In genomic region chr12:80714846-80715245, GRCh38 we compare ENCODE assay signal across 25 cellular contexts. TPM values are rescaled to one million over a fixed set of nuclear protein-coding genes. Genes with fewer than 3 reads are reported as not detected.
"Had no signal": no experiment of that assay in that cellular context is flagged by ENCODE, and none has a peak within 500 bp of the region (broad histone marks: within the 10 kb centered on the region; RNA-seq: fewer than 3 reads in every experiment).

No MANE protein-coding gene starts in this region.

- H3K27me3 ChIP-seq: brain microvascular endothelial cell, right lobe of liver had no signal

- H3K4me1 ChIP-seq: left lung, prostate gland, right lobe of liver, thyroid gland had no signal

- H3K9me3 ChIP-seq: left lung, mucosa of descending colon, prostate gland, right lobe of liver, thyroid gland had no signal

- H3K4me3 ChIP-seq: left lung, mucosa of descending colon, prostate gland had no signal

- H3K4me1 Mint-ChIP-seq: activated naive CD8-positive, alpha-beta T cell treated with anti-CD3 and anti-CD28 coated beads for 36 hours; natural killer cell had no signal

- H3K9me3 Mint-ChIP-seq: activated naive CD8-positive, alpha-beta T cell treated with anti-CD3 and anti-CD28 coated beads for 36 hours; stimulated activated memory B cell treated with anti-CD40 and anti-IgM and Interleukin-4, amounts not matched to agents 10 μg/mL and 1 μg/mL and 100 μg/mL, for 72 hours had no signal

- H3K4me3 Mint-ChIP-seq: activated CD4-positive, alpha-beta T cell treated with anti-CD3 and anti-CD28 coated beads, Interleukin-2, amount 10 ng/mL, durations not matched to agents 24 days and 14 days; activated naive CD8-positive, alpha-beta T cell treated with anti-CD3 and anti-CD28 coated beads for 36 hours; activated T-cell treated with anti-CD3 and anti-CD28 coated beads, Interleukin-2, amount 50 U/mL, for 72 hours; natural killer cell; stimulated activated memory B cell treated with anti-CD40 and anti-IgM and Interleukin-4, amounts not matched to agents 10 μg/mL and 1 μg/mL and 100 μg/mL, for 72 hours had no signal

- DNase-seq: activated CD4-positive, alpha-beta T cell treated with anti-CD3 and anti-CD28 coated beads, Interleukin-2, amount 10 ng/mL, durations not matched to agents 24 days and 14 days; activated CD4-positive, CD25-positive, alpha-beta regulatory T cell; activated CD8-positive, alpha-beta memory T cell treated with anti-CD3 and anti-CD28 coated beads, Interleukin-2, amount 50 U/mL, for 48 hours; activated gamma-delta T cell treated with Interleukin-2 at 50 U/mL for 16 hours; activated naive CD8-positive, alpha-beta T cell treated with anti-CD3 and anti-CD28 coated beads for 36 hours; activated T-cell treated with anti-CD3 and anti-CD28 coated beads, Interleukin-2, amount 50 U/mL, for 72 hours; amygdala; brain microvascular endothelial cell; cerebellar nuclear complex; effector CD8-positive, alpha-beta T cell; foreskin melanocyte; head of caudate nucleus; left lung; mucosa of descending colon; natural killer cell; occipital lobe; right lobe of liver; stimulated activated CD4-positive, alpha-beta T cell treated with anti-CD3 and anti-CD28 coated beads, Interleukin-2, amount 100 ng/mL, for 48 hours; SW 1271; thyroid gland had no signal

- H3K36me3 ChIP-seq: brain microvascular endothelial cell, left lung, prostate gland, right lobe of liver, thyroid gland had no signal

- H3K36me3 Mint-ChIP-seq: activated naive CD8-positive, alpha-beta T cell treated with anti-CD3 and anti-CD28 coated beads for 36 hours; stimulated activated memory B cell treated with anti-CD40 and anti-IgM and Interleukin-4, amounts not matched to agents 10 μg/mL and 1 μg/mL and 100 μg/mL, for 72 hours had no signal

- H3K27ac ChIP-seq: brain microvascular endothelial cell, left lung, prostate gland, right lobe of liver, thyroid gland had no signal

- H3K27ac Mint-ChIP-seq: activated CD4-positive, alpha-beta T cell treated with anti-CD3 and anti-CD28 coated beads, Interleukin-2, amount 10 ng/mL, durations not matched to agents 24 days and 14 days; activated naive CD8-positive, alpha-beta T cell treated with anti-CD3 and anti-CD28 coated beads for 36 hours; activated T-cell treated with anti-CD3 and anti-CD28 coated beads, Interleukin-2, amount 50 U/mL, for 72 hours; natural killer cell; stimulated activated memory B cell treated with anti-CD40 and anti-IgM and Interleukin-4, amounts not matched to agents 10 μg/mL and 1 μg/mL and 100 μg/mL, for 72 hours had no signal

- ATAC-seq: activated T-cell treated with anti-CD3 and anti-CD28 coated beads, Interleukin-2, amount 50 U/mL, for 72 hours; left lung; mucosa of descending colon; natural killer cell; stimulated activated memory B cell treated with anti-CD40 and anti-IgM and Interleukin-4, amounts not matched to agents 10 μg/mL and 1 μg/mL and 100 μg/mL, for 72 hours had no signal

RNA-seq across cellular contexts. Expression of gene MYF5, which starts 1.9 kb away (rescaled TPM):
- total RNA-seq: activated CD4-positive, alpha-beta T cell treated with anti-CD3 and anti-CD28 coated beads, Interleukin-2, amount 10 ng/mL, durations not matched to agents 24 days and 14 days; activated naive CD8-positive, alpha-beta T cell treated with anti-CD3 and anti-CD28 coated beads for 36 hours; activated T-cell treated with anti-CD3 and anti-CD28 coated beads, Interleukin-2, amount 50 U/mL, for 72 hours; left lung; mucosa of descending colon; natural killer cell; occipital lobe; right lobe of liver; T-helper 2 cell treated with Interferon-gamma antibody and Interleukin-4, amounts not matched to agents 100 ng/mL and 5 ng/mL, for 36 hours; thyroid gland had no signal
- polyA plus RNA-seq: keratinocyte, urinary bladder had no signal

RNA-seq across cellular contexts. Expression of gene MYF6, which starts 7.4 kb away (rescaled TPM):
- total RNA-seq: activated CD4-positive, alpha-beta T cell treated with anti-CD3 and anti-CD28 coated beads, Interleukin-2, amount 10 ng/mL, durations not matched to agents 24 days and 14 days; activated naive CD8-positive, alpha-beta T cell treated with anti-CD3 and anti-CD28 coated beads for 36 hours; activated T-cell treated with anti-CD3 and anti-CD28 coated beads, Interleukin-2, amount 50 U/mL, for 72 hours; left lung; mucosa of descending colon; natural killer cell; T-helper 2 cell treated with Interferon-gamma antibody and Interleukin-4, amounts not matched to agents 100 ng/mL and 5 ng/mL, for 36 hours; thyroid gland had no signal
- polyA plus RNA-seq: keratinocyte, urinary bladder had no signal
